ENCODE assay signal across 34 cellular contexts in genomic region chr6:20146291-20146690, GRCh38.
"Had no signal": no experiment of that assay in that cellular context is flagged by ENCODE, and none has a peak within 500 bp of the region (broad histone marks: within the 10 kb centered on the region; RNA-seq: fewer than 3 reads in every experiment).

No MANE protein-coding gene starts in this region.

- H3K27me3 ChIP-seq: MG63 had no signal

- H3K9me3 ChIP-seq: MG63 had no signal

- H3K4me3 ChIP-seq: MG63 had no signal

- H3K36me3 ChIP-seq: MG63 had no signal

- DNase-seq: Karpas-422, Kasumi-1, MG63, MM.1S, MV-4-11, NCI-H1048, NCI-H1092, NCI-H1092 treated with DMSO at 0.1 percent for 48 hours, NCI-H1105, NCI-H1105 treated with DMSO at 0.1 percent for 48 hours, NCI-H1417, NCI-H1417 treated with DMSO at 0.1 percent for 48 hours, NCI-H1436, NCI-H1436 treated with DMSO at 0.1 percent for 48 hours, NCI-H146, NCI-H1694, NCI-H1694 treated with DMSO at 0.1 percent for 48 hours, NCI-H187, NCI-H187 treated with DMSO at 0.1 percent for 48 hours, NCI-H1930, NCI-H2029, NCI-H2029 treated with DMSO at 0.1 percent for 48 hours, NCI-H2081, NCI-H2081 treated with DMSO at 0.1 percent for 48 hours, NCI-H2107, NCI-H2171, NCI-H2171 treated with DMSO at 0.1 percent for 48 hours, NCI-H2227 treated with DMSO at 0.1 percent for 48 hours, NCI-H226, NCI-H345, NCI-H446, NCI-H446 treated with DMSO at 0.1 percent for 48 hours, NCI-H510A, NCI-H510A treated with DMSO at 0.1 percent for 48 hours had no signal
